7 cellular contexts compared by ENCODE assay signal in genomic region chr7:104156842-104157277, GRCh38. TPM values are rescaled to one million over a fixed set of nuclear protein-coding genes. Genes with fewer than 3 reads are reported as not detected.
DNase-seq lines count a peak whose midpoint lies in the region; TF ChIP-seq lines count a peak whose summit lies in the region.

No MANE protein-coding gene starts in this region.

- no peak overlapping the region for H3K27ac ChIP-seq in adrenal gland
- H3K27ac ChIP-seq in liver (ENCODE audit: low read depth in 1 of 2, low read length in 2 of 2): no peak overlapping the region

- no peaks in the 10 kb centered on the region for H3K27me3 ChIP-seq in adrenal gland
- no peaks in the 10 kb centered on the region for H3K27me3 ChIP-seq in liver (ENCODE audit: control insufficient read depth in 4 of 4, insufficient read depth in 4 of 4, low read length in 3 of 4)

- H3K4me3 ChIP-seq in adrenal gland (no peak overlapping the region), liver (ENCODE audit: low read depth in 1 of 3, low read length in 3 of 3) (no peak overlapping the region)

- intact Hi-C loops in adrenal gland (cut with DNase I): no loop called here

- in situ Hi-C loops in GM13976 (cut with MboI; ENCODE audit: low sequenced_read_pairs, unreplicated experiment): loop anchor here (25.0 kb wide), 1 partner anchor 595 kb away; no protein-coding TSS in a partner anchor

- TF ChIP-seq CTCF in GM13976 (IDR thresholded peaks at IDR 0.05; ENCODE audit: borderline replicate concordance, control extremely low read depth, extremely low read depth, insufficient read depth, missing control alignments) (peak; percentile 50), adrenal gland (IDR thresholded peaks at IDR 0.05) (peak; percentile 35 to 62 (median 41)), liver (IDR thresholded peaks at IDR 0.05; ENCODE audit: low read depth, low read length, missing input control) (peak; percentile 55)

- TF ChIP-seq RAD21 in liver (IDR thresholded peaks at IDR 0.05): peak; percentile 85 to 90

- H3K4me1 ChIP-seq in adrenal gland (replicated peaks in 1 of 2): no peaks in the 10 kb centered on the region
- no peaks in the 10 kb centered on the region for H3K4me1 ChIP-seq in liver (ENCODE audit: control insufficient read depth in 4 of 4, insufficient read depth in 4 of 4, low read length in 3 of 4)

- WGBS in adrenal gland, 4 donors: 18 to 25% (median 22%) methylated on average over 2 of the region's 2 CpGs
- WGBS in liver: 14% methylated on average over 2 of the region's 2 CpGs

- no peaks in the 10 kb centered on the region for H3K36me3 ChIP-seq in adrenal gland (replicated peaks in 1 of 2)
- H3K36me3 ChIP-seq in liver (ENCODE audit: control insufficient read depth in 4 of 4, insufficient read depth in 3 of 4, low read depth in 1 of 4, low read length in 3 of 4): peaks cover 0 to 4% (median 1%) of the 10 kb centered on the region in 4 donors

- no peak for DNase-seq in GM13976 (ENCODE audit: low spot score)
- peak; percentile 2 for DNase-seq in NCI-H1436 treated with DMSO at 0.1 percent for 48 hours (lab: John Stamatoyannopoulos, UW)
- no peak for DNase-seq in adrenal gland
- DNase-seq in germinal center (ENCODE audit: low spot score): no peak
- no peak for DNase-seq in stimulated activated CD4-positive, alpha-beta T cell treated with anti-CD3 and anti-CD28 coated beads, Interleukin-2, amount 100 ng/mL, for 48 hours
- no peak for DNase-seq in GOT3 (lab: John Stamatoyannopoulos, UW)

- H3K9me3 ChIP-seq in adrenal gland (replicated peaks in 1 of 3) (no peaks in the 10 kb centered on the region), liver (ENCODE audit: control insufficient read depth in 4 of 4, low read length in 3 of 4) (no peaks in the 10 kb centered on the region)

- no peak overlapping the region for H3K9ac ChIP-seq in liver (ENCODE audit: low read depth in 1 of 2, low read length in 2 of 2)

- TF ChIP-seq POLR2A in adrenal gland (IDR thresholded peaks at IDR 0.05): no peak

TF ChIP-seq in liver, 16 proteins besides CTCF, POLR2A, EP300 and RAD21:
- no peak for TF ChIP-seq GABPA (IDR thresholded peaks at IDR 0.05 in 1 of 2, conservative IDR thresholded peaks at IDR 0.05 in 1 of 2)
- TF ChIP-seq ATF3 (IDR thresholded peaks at IDR 0.05): no peak
- no peak for TF ChIP-seq RXRA (IDR thresholded peaks at IDR 0.05)
- TF ChIP-seq FOXA1 (IDR thresholded peaks at IDR 0.05): no peak
- TF ChIP-seq JUND (IDR thresholded peaks at IDR 0.05): no peak
- no peak for TF ChIP-seq NR2F2 (IDR thresholded peaks at IDR 0.05)
- no peak for TF ChIP-seq SP1 (IDR thresholded peaks at IDR 0.05)
- TF ChIP-seq HNF4A (conservative IDR thresholded peaks at IDR 0.05): no peak
- TF ChIP-seq TAF1 (conservative IDR thresholded peaks at IDR 0.05): no peak
- no peak for TF ChIP-seq ZBTB33 (IDR thresholded peaks at IDR 0.05)
- no peak for TF ChIP-seq MAX (IDR thresholded peaks at IDR 0.05)
- TF ChIP-seq REST (IDR thresholded peaks at IDR 0.05): no peak
- TF ChIP-seq FOXA2 (IDR thresholded peaks at IDR 0.05): no peak
- TF ChIP-seq EGR1 (IDR thresholded peaks at IDR 0.05; ENCODE audit: low read depth in 2 of 2): no peak

RNA-seq across cellular contexts. Expression of gene ORC5, which starts 51.0 kb away (rescaled TPM):
- total RNA-seq in adrenal gland (10 to 100 TPM in 7 of 8 donors, 1 to 10 TPM in 1; 6.6 to 97.7 (median 18.6) TPM), liver (10 to 100 TPM; 14.1 to 20.7 TPM)
- polyA plus RNA-seq in adrenal gland (10 to 100 TPM in 1 of 3 donors, 1 to 10 TPM in 2; 4.5 to 32.3 (median 5.2) TPM), liver (1 to 10 TPM; 8.4 to 8.9 TPM)
